Comparison of ENCODE assay signal across 25 cellular contexts in the genomic region with DNA sequence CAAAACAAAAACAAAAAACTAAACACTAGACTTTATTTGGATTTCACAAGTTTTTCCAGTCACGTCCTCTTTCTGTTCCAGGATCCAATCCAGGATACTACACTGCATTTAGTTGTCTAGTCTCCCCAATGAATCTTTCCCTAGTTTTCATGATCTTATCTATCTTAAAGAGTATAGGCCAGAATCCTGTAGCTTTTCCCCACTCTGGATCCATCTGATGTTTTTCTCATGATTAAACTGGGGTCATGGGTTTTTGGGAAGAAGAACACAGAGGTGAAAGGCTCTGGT.
DNase-seq lines count a peak whose midpoint lies in the region; ATAC-seq and TF ChIP-seq lines count a peak whose summit lies in the region.
"Had no signal": no experiment of that assay in that cellular context is flagged by ENCODE, and none has a peak within 500 bp of the region (broad histone marks: within the 10 kb centered on the region; RNA-seq: fewer than 3 reads in every experiment).

No MANE protein-coding gene starts in this region.

- H3K27me3 ChIP-seq in adrenal gland (no peaks in the 10 kb centered on the region), gastroesophageal sphincter (no peaks in the 10 kb centered on the region), suprapubic skin (no peaks in the 10 kb centered on the region)
- H3K27me3 ChIP-seq in CD4-positive, alpha-beta memory T cell (ENCODE audit: insufficient read depth, low read length), result no peaks in the 10 kb centered on the region
- H3K27me3 ChIP-seq: BLaER1, body of pancreas, thyroid gland had no signal

- no peaks in the 10 kb centered on the region for H3K4me1 Mint-ChIP-seq in CD4-positive, alpha-beta memory T cell
- H3K4me1 Mint-ChIP-seq: activated CD4-positive, alpha-beta memory T cell treated with anti-CD3 and anti-CD28 coated beads, Interleukin-2, amount 10 ng/mL, durations not matched to agents 7 days and 5 days; activated naive CD8-positive, alpha-beta T cell treated with anti-CD3 and anti-CD28 coated beads for 36 hours had no signal

- TF ChIP-seq CTCF in adrenal gland (IDR thresholded peaks at IDR 0.05) (no peak), gastroesophageal sphincter (IDR thresholded peaks at IDR 0.05) (no peak), suprapubic skin (IDR thresholded peaks at IDR 0.05) (no peak)

- H3K9me3 ChIP-seq in adrenal gland (replicated peaks in 1 of 3), result no peaks in the 10 kb centered on the region
- no peaks in the 10 kb centered on the region for H3K9me3 ChIP-seq in gastroesophageal sphincter
- H3K9me3 ChIP-seq in suprapubic skin, result no peaks in the 10 kb centered on the region
- no peaks in the 10 kb centered on the region for H3K9me3 ChIP-seq in CD4-positive, alpha-beta memory T cell (ENCODE audit: control insufficient read depth in 1 of 2, low read length in 2 of 2)
- H3K9me3 ChIP-seq: BLaER1, body of pancreas, thyroid gland had no signal

- peaks cover 6 to 16% of the 10 kb centered on the region in 2 donors for H3K4me1 ChIP-seq in adrenal gland (replicated peaks in 1 of 2)
- peaks cover 4 to 79% (median 10%) of the 10 kb centered on the region in 3 donors for H3K4me1 ChIP-seq in gastroesophageal sphincter
- peaks cover 9% of the 10 kb centered on the region for H3K4me1 ChIP-seq in suprapubic skin
- no peaks in the 10 kb centered on the region for H3K4me1 ChIP-seq in CD4-positive, alpha-beta memory T cell (ENCODE audit: insufficient read depth, low read length)
- H3K4me1 ChIP-seq: BLaER1, body of pancreas, thyroid gland had no signal

- no peak overlapping the region for H3K4me3 Mint-ChIP-seq in CD4-positive, alpha-beta memory T cell
- H3K4me3 Mint-ChIP-seq: activated CD4-positive, alpha-beta memory T cell treated with anti-CD3 and anti-CD28 coated beads, Interleukin-2, amount 10 ng/mL, durations not matched to agents 7 days and 5 days; activated naive CD8-positive, alpha-beta T cell treated with anti-CD3 and anti-CD28 coated beads for 36 hours; T-helper 1 cell treated with Interleukin-12 subunit alpha and Interleukin-12 subunit beta and Interleukin-4 antibody, amounts not matched to agents 30 μg/mL and 1 μg/mL, for 36 hours had no signal

- peak overlapping the region in 3 of 5 donors; percentile 38 to 63 (median 61) for H3K27ac ChIP-seq in adrenal gland
- H3K27ac ChIP-seq in gastroesophageal sphincter, result peak overlapping the region; percentile 60 to 88 (median 76)
- H3K27ac ChIP-seq in suprapubic skin, result peak overlapping the region; percentile 62
- no peak overlapping the region for H3K27ac ChIP-seq in CD4-positive, alpha-beta memory T cell (ENCODE audit: low read depth, low read length)
- H3K27ac ChIP-seq: BLaER1, body of pancreas, epithelial cell of prostate, thyroid gland had no signal

- no peak for TF ChIP-seq POLR2A in adrenal gland (IDR thresholded peaks at IDR 0.05)
- TF ChIP-seq POLR2A in gastroesophageal sphincter (IDR thresholded peaks at IDR 0.05), result no peak
- no peak for TF ChIP-seq POLR2A in suprapubic skin (IDR thresholded peaks at IDR 0.05)

- peaks cover 0 to 3% (median 0%) of the 10 kb centered on the region in 8 donors for H3K9me3 Mint-ChIP-seq in CD4-positive, alpha-beta memory T cell
- H3K9me3 Mint-ChIP-seq: activated CD4-positive, alpha-beta memory T cell treated with anti-CD3 and anti-CD28 coated beads, Interleukin-2, amount 10 ng/mL, durations not matched to agents 7 days and 5 days; activated naive CD8-positive, alpha-beta T cell treated with anti-CD3 and anti-CD28 coated beads for 36 hours; T-helper 1 cell treated with Interleukin-12 subunit alpha and Interleukin-12 subunit beta and Interleukin-4 antibody, amounts not matched to agents 30 μg/mL and 1 μg/mL, for 36 hours had no signal

- no peak for TF ChIP-seq EP300 in gastroesophageal sphincter (IDR thresholded peaks at IDR 0.05)
- no peak for TF ChIP-seq EP300 in suprapubic skin (IDR thresholded peaks at IDR 0.05)

- CTCF ChIA-PET in CD4-positive, alpha-beta memory T cell (lab: Charles Lee; ENCODE audit: partially characterized antibody), result no interaction called here

- H3K4me3 ChIP-seq in adrenal gland (no peak overlapping the region), gastroesophageal sphincter (no peak overlapping the region), suprapubic skin (no peak overlapping the region)
- no peak overlapping the region for H3K4me3 ChIP-seq in CD4-positive, alpha-beta memory T cell (ENCODE audit: low read length in 2 of 2)
- H3K4me3 ChIP-seq: BLaER1, body of pancreas, thyroid gland had no signal

- 61 to 69% (median 65%) methylated on average over 1 of the region's 1 CpG for WGBS in adrenal gland, 4 donors
- WGBS in gastroesophageal sphincter (ENCODE audit: low coverage in 1 of 2), 2 donors, result 13 to 25% methylated on average over 1 of the region's 1 CpG
- WGBS in suprapubic skin, result 31% methylated on average over 1 of the region's 1 CpG

- no peak overlapping the region for H3K27ac Mint-ChIP-seq in CD4-positive, alpha-beta memory T cell
- H3K27ac Mint-ChIP-seq: activated CD4-positive, alpha-beta memory T cell treated with anti-CD3 and anti-CD28 coated beads, Interleukin-2, amount 10 ng/mL, durations not matched to agents 7 days and 5 days; activated naive CD8-positive, alpha-beta T cell treated with anti-CD3 and anti-CD28 coated beads for 36 hours; T-helper 1 cell treated with Interleukin-12 subunit alpha and Interleukin-12 subunit beta and Interleukin-4 antibody, amounts not matched to agents 30 μg/mL and 1 μg/mL, for 36 hours had no signal

- ATAC-seq in gastroesophageal sphincter (peak; percentile 33), HG03280 (IDR thresholded peaks at IDR 0.05; ENCODE audit: unreplicated experiment) (no peak)
- ATAC-seq: HCT116; stimulated activated naive CD8-positive, alpha-beta T cell treated with anti-CD3 and anti-CD28 coated beads, Interleukin-15, Interleukin-2, amounts not matched to agents 100 U/mL and 50 U/mL, for 24 hours had no signal

- peaks cover 0 to 3% of the 10 kb centered on the region in 2 donors for H3K27me3 Mint-ChIP-seq in CD4-positive, alpha-beta memory T cell
- H3K27me3 Mint-ChIP-seq: activated naive CD8-positive, alpha-beta T cell treated with anti-CD3 and anti-CD28 coated beads for 36 hours had no signal

- POLR2A ChIA-PET in CD4-positive, alpha-beta memory T cell (lab: Charles Lee; ENCODE audit: partially characterized antibody), result no interaction called here

- H3K36me3 ChIP-seq in adrenal gland (replicated peaks in 1 of 2), result no peaks in the 10 kb centered on the region
- peaks cover 0 to 24% of the 10 kb centered on the region in 2 donors for H3K36me3 ChIP-seq in gastroesophageal sphincter
- no peaks in the 10 kb centered on the region for H3K36me3 ChIP-seq in suprapubic skin
- H3K36me3 ChIP-seq in CD4-positive, alpha-beta memory T cell (ENCODE audit: insufficient read depth, low read length), result no peaks in the 10 kb centered on the region
- H3K36me3 ChIP-seq: BLaER1, thyroid gland had no signal

- no peaks in the 10 kb centered on the region for H3K36me3 Mint-ChIP-seq in CD4-positive, alpha-beta memory T cell
- H3K36me3 Mint-ChIP-seq: activated naive CD8-positive, alpha-beta T cell treated with anti-CD3 and anti-CD28 coated beads for 36 hours had no signal

- DNase-seq in EH (ENCODE audit: low read depth) (peak; percentile 50), adrenal gland (no peak), suprapubic skin (ENCODE audit: low spot score in 2 of 2) (no peak), NCI-H2081 treated with DMSO at 0.1 percent for 48 hours (lab: John Stamatoyannopoulos, UW) (no peak)
- DNase-seq in activated CD4-positive, CD25-positive, alpha-beta regulatory T cell treated with anti-CD3 and anti-CD28 coated beads, Interleukin-2, amount 50 U/mL, for 72 hours, result no peak
- DNase-seq in CD4-positive, alpha-beta memory T cell, result no peak
- DNase-seq: activated CD4-positive, alpha-beta memory T cell treated with anti-CD3 and anti-CD28 coated beads, Interleukin-2, amount 10 ng/mL, durations not matched to agents 7 days and 5 days; activated CD4-positive, alpha-beta T cell treated with anti-CD3 and anti-CD28 coated beads for 1 hour; activated CD8-positive, alpha-beta memory T cell treated with anti-CD3 and anti-CD28 coated beads, Interleukin-2, amount 50 U/mL, for 48 hours; activated effector memory CD4-positive, alpha-beta T cell treated with Interleukin-2 at 50 U/mL for 16 hours; activated naive CD8-positive, alpha-beta T cell treated with anti-CD3 and anti-CD28 coated beads for 36 hours; body of pancreas; KG1; MM.1S; NCI-H1417; NCI-H446; RPMI8226; stimulated activated naive CD8-positive, alpha-beta T cell treated with anti-CD3 and anti-CD28 coated beads, Interleukin-15, Interleukin-2, amounts not matched to agents 100 U/mL and 50 U/mL, for 24 hours had no signal

- intact Hi-C loops in adrenal gland (cut with DNase I), result no loop called here
- intact Hi-C loops in CD4-positive, alpha-beta memory T cell (cut with micrococcal nuclease), result no loop called here
